Comparison of ENCODE assay signal across 27 cellular contexts in the genomic region with DNA sequence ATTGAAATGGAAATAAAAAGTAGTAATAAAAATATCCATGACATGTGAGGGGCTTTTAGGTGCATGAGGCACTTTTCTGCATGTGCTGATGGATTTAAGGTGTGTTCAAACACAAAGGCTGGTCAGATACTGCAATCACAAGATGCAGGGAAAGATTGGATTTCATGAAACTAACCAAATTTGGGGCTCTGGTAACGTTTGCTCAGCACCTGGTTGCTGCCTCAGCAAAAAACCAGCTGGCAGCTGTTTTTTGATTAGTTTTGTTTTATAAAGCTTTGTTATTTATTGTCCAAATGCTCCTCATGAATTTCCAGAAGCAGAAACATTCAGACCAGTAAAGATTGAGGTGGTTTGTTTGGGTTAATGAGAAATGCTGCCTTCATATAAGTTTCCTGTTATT.
"Had no signal": no experiment of that assay in that cellular context is flagged by ENCODE, and none has a peak within 500 bp of the region (broad histone marks: within the 10 kb centered on the region; RNA-seq: fewer than 3 reads in every experiment).

No MANE protein-coding gene starts in this region.

- H3K36me3 Mint-ChIP-seq: mesothelial cell of epicardium had no signal

- H3K27me3 ChIP-seq: colonic mucosa, esophagus squamous epithelium, gastrocnemius medialis, heart right ventricle, left lung had no signal

- H3K9me3 Mint-ChIP-seq: endodermal cell had no signal

- H3K9me3 ChIP-seq: colonic mucosa, esophagus squamous epithelium, gastrocnemius medialis, left lung, lower lobe of right lung had no signal

- H3K27ac Mint-ChIP-seq: dendritic cell treated with granulocyte-macrophage colony-stimulating factor and Interleukin-4, amounts not matched to agents 40 ng/mL and 50 ng/mL, for 4 days; effector memory CD8-positive, alpha-beta T cell; endodermal cell; mesothelial cell of epicardium had no signal

- ATAC-seq: effector memory CD8-positive, alpha-beta T cell; esophagus mucosa; gastrocnemius medialis; heart right ventricle; left cardiac atrium; left lung; left ventricle myocardium superior; lower lobe of right lung; mucosa of descending colon had no signal

- H3K36me3 ChIP-seq: colonic mucosa, esophagus squamous epithelium, gastrocnemius medialis, heart right ventricle, left lung, lower lobe of right lung had no signal

- H3K4me1 Mint-ChIP-seq: endodermal cell, mesothelial cell of epicardium had no signal

- DNase-seq: colonic mucosa; cortex of kidney; effector CD8-positive, alpha-beta T cell; effector memory CD8-positive, alpha-beta T cell; endodermal cell; erythroblast; esophagus squamous epithelium; foreskin fibroblast; foreskin melanocyte; gastrocnemius medialis; glutamatergic neuron; head of caudate nucleus; heart right ventricle; hippocampal formation; left cardiac atrium; left lung; left ventricle myocardium superior; lower lobe of right lung; mesenchymal stem cell; mucosa of descending colon had no signal

- H3K4me3 ChIP-seq: colonic mucosa, esophagus squamous epithelium, gastrocnemius medialis, heart right ventricle, left lung, lower lobe of right lung, mucosa of descending colon had no signal

- H3K27me3 Mint-ChIP-seq: dendritic cell treated with granulocyte-macrophage colony-stimulating factor and Interleukin-4, amounts not matched to agents 40 ng/mL and 50 ng/mL, for 4 days; effector memory CD8-positive, alpha-beta T cell had no signal

- H3K27ac ChIP-seq: colonic mucosa, epithelial cell of prostate, esophagus squamous epithelium, gastrocnemius medialis, heart right ventricle, left lung, lower lobe of right lung had no signal

- H3K4me1 ChIP-seq: colonic mucosa, esophagus squamous epithelium, gastrocnemius medialis, heart right ventricle, left lung, lower lobe of right lung had no signal

- FAIRE-seq: endometrium, islet of Langerhans, keratinocyte had no signal

- H3K4me3 Mint-ChIP-seq: dendritic cell treated with granulocyte-macrophage colony-stimulating factor and Interleukin-4, amounts not matched to agents 40 ng/mL and 50 ng/mL, for 4 days; effector memory CD8-positive, alpha-beta T cell; endodermal cell; mesothelial cell of epicardium had no signal
